Comparison of ENCODE assay signal across 1 cellular context in the genomic region with DNA sequence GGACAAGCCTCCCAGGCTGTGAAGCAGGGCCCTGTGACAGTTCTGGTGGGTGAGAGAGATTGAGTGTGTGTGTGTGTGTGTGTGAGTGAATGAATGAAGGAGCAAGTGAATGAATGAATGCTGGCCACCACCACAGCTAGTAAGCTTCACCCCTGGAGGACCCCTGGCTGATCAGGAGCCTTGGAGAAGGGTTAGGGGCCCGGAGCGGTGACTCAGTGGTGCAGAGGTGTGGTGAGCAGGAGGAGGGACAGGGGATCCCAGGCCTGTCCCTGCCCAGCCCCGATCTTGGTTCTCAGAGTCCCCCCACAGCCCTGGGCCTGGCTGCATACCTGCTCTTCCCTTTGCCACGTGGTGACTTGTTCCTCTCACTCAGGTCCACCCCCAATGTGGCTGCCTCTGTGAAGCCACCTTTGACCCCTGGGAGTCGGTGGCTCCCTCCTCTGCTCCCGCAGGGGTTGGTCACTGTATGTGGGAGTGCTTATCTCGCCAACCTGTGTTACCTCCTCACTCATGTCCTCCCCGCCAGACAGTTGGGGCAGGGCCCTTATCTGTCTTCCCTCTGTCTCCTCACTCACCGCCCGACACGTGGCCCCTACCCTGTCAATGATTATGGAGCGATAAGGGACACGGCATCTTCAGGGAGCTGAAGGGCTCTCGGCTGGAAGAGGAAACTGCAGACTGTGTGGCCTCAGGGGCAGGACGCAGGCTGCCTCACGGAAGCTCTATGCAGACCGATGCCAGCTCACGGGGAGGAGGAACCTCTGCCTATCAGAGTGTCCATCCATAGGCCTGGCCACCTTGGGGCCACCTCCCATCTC.
TF ChIP-seq lines count a peak whose summit lies in the region.

No MANE protein-coding gene starts in this region.

TF ChIP-seq in HepG2, 621 proteins besides CTCF, POLR2A, EP300 and RAD21 (continued from another document and continues in another):
- TF ChIP-seq REPIN1 (CRISPR knock-in tag; IDR thresholded peaks at IDR 0.05; ENCODE audit: borderline replicate concordance, low read depth) = peak; percentile 59; the same call in 1 of the 2 replicates
- no peak for TF ChIP-seq ZNF83 (CRISPR knock-in tag; IDR thresholded peaks at IDR 0.05; ENCODE audit: borderline replicate concordance)
- TF ChIP-seq KDM6A (CRISPR knock-in tag; IDR thresholded peaks at IDR 0.05; ENCODE audit: low read depth) = no peak
- TF ChIP-seq ZNF232 (CRISPR knock-in tag; IDR thresholded peaks at IDR 0.05; ENCODE audit: borderline replicate concordance) = no peak
- no peak for TF ChIP-seq ZNF282 (IDR thresholded peaks at IDR 0.05; ENCODE audit: partially characterized antibody)
- peak; percentile 43 to 54; a peak in 2 of 4 replicates for TF ChIP-seq NR2F1 (CRISPR knock-in tag; IDR thresholded peaks at IDR 0.05)
- TF ChIP-seq, protein P1, sequence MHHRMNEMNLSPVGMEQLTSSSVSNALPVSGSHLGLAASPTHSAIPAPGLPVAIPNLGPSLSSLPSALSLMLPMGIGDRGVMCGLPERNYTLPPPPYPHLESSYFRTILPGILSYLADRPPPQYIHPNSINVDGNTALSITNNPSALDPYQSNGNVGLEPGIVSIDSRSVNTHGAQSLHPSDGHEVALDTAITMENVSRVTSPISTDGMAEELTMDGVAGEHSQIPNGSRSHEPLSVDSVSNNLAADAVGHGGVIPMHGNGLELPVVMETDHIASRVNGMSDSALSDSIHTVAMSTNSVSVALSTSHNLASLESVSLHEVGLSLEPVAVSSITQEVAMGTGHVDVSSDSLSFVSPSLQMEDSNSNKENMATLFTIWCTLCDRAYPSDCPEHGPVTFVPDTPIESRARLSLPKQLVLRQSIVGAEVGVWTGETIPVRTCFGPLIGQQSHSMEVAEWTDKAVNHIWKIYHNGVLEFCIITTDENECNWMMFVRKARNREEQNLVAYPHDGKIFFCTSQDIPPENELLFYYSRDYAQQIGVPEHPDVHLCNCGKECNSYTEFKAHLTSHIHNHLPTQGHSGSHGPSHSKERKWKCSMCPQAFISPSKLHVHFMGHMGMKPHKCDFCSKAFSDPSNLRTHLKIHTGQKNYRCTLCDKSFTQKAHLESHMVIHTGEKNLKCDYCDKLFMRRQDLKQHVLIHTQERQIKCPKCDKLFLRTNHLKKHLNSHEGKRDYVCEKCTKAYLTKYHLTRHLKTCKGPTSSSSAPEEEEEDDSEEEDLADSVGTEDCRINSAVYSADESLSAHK (CRISPR knock-in tag; IDR thresholded peaks at IDR 0.05; ENCODE audit: borderline replicate concordance) = no peak
- no peak for TF ChIP-seq SAFB2 (CRISPR knock-in tag; IDR thresholded peaks at IDR 0.05; ENCODE audit: borderline replicate concordance, low read depth)
- TF ChIP-seq ZKSCAN1 (IDR thresholded peaks at IDR 0.05; ENCODE audit: low read length) = no peak
- TF ChIP-seq ZNF619 (CRISPR knock-in tag; IDR thresholded peaks at IDR 0.05) = no peak
- TF ChIP-seq SMARCC2 (IDR thresholded peaks at IDR 0.05) = no peak
- no peak for TF ChIP-seq ZSCAN29 (CRISPR knock-in tag; conservative IDR thresholded peaks at IDR 0.05)
- no peak for TF ChIP-seq MIXL1 (CRISPR knock-in tag; IDR thresholded peaks at IDR 0.05)
- TF ChIP-seq, protein P2, sequence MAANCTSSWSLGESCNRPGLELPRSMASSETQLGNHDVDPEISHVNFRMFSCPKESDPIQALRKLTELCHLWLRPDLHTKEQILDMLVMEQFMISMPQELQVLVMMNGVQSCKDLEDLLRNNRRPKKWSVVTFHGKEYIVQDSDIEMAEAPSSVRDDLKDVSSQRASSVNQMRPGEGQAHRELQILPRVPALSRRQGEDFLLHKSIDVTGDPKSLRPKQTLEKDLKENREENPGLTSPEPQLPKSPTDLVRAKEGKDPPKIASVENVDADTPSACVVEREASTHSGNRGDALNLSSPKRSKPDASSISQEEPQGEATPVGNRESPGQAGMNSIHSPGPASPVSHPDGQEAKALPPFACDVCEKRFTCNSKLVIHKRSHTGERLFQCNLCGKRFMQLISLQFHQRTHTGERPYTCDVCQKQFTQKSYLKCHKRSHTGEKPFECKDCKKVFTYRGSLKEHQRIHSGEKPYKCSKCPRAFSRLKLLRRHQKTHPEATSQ (CRISPR knock-in tag; IDR thresholded peaks at IDR 0.05; ENCODE audit: borderline replicate concordance) = no peak
- no peak for TF ChIP-seq RORA (CRISPR knock-in tag; IDR thresholded peaks at IDR 0.05)
- TF ChIP-seq, protein P3, sequence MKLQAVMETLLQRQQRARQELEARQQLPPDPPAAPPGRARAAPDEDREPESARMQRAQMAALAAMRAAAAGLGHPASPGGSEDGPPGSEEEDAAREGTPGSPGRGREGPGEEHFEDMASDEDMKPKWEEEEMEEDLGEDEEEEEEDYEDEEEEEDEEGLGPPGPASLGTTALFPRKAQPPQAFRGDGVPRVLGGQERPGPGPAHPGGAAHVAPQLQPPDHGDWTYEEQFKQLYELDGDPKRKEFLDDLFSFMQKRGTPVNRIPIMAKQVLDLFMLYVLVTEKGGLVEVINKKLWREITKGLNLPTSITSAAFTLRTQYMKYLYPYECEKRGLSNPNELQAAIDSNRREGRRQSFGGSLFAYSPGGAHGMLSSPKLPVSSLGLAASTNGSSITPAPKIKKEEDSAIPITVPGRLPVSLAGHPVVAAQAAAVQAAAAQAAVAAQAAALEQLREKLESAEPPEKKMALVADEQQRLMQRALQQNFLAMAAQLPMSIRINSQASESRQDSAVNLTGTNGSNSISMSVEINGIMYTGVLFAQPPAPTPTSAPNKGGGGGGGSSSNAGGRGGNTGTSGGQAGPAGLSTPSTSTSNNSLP (IDR thresholded peaks at IDR 0.05; ENCODE audit: low read depth, low read length) = no peak
- TF ChIP-seq, protein P4, sequence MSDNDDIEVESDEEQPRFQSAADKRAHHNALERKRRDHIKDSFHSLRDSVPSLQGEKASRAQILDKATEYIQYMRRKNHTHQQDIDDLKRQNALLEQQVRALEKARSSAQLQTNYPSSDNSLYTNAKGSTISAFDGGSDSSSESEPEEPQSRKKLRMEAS (IDR thresholded peaks at IDR 0.05) = peak; percentile 86
- TF ChIP-seq, protein P5, sequence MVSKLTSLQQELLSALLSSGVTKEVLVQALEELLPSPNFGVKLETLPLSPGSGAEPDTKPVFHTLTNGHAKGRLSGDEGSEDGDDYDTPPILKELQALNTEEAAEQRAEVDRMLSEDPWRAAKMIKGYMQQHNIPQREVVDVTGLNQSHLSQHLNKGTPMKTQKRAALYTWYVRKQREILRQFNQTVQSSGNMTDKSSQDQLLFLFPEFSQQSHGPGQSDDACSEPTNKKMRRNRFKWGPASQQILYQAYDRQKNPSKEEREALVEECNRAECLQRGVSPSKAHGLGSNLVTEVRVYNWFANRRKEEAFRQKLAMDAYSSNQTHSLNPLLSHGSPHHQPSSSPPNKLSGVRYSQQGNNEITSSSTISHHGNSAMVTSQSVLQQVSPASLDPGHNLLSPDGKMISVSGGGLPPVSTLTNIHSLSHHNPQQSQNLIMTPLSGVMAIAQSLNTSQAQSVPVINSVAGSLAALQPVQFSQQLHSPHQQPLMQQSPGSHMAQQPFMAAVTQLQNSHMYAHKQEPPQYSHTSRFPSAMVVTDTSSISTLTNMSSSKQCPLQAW (CRISPR knock-in tag; IDR thresholded peaks at IDR 0.05) = no peak
- no peak for TF ChIP-seq ZNF713 (CRISPR knock-in tag; IDR thresholded peaks at IDR 0.05)
- TF ChIP-seq ZBTB1 (CRISPR knock-in tag; IDR thresholded peaks at IDR 0.05; ENCODE audit: borderline replicate concordance) = no peak
- no peak for TF ChIP-seq ZFP82 (CRISPR knock-in tag; IDR thresholded peaks at IDR 0.05; ENCODE audit: borderline replicate concordance)
- TF ChIP-seq, protein P6, sequence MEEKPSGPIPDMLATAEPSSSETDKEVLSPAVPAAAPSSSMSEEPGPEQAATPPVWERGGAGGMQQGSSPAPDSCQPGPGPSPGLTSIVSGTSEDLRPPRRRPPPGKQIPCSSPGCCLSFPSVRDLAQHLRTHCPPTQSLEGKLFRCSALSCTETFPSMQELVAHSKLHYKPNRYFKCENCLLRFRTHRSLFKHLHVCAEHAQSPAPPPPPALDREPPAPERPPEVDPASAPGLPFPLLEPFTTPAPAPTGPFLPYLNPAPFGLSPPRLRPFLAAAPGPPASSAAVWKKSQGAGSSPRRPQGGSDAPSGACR (CRISPR knock-in tag; IDR thresholded peaks at IDR 0.05) = no peak
- no peak for TF ChIP-seq HIVEP1 (CRISPR knock-in tag; IDR thresholded peaks at IDR 0.05)
- TF ChIP-seq PAX8 (CRISPR knock-in tag; IDR thresholded peaks at IDR 0.05; ENCODE audit: borderline replicate concordance) = no peak
- no peak for TF ChIP-seq SMAD3 (CRISPR knock-in tag; IDR thresholded peaks at IDR 0.05)
- TF ChIP-seq TMF1 (CRISPR knock-in tag; IDR thresholded peaks at IDR 0.05; ENCODE audit: low read depth) = no peak
- 0 out of 2 replicates have a peak, but pooled peaks have one; percentile 43 for TF ChIP-seq ZNF44 (CRISPR knock-in tag; IDR thresholded peaks at IDR 0.05)
- no peak for TF ChIP-seq HOXA9 (CRISPR knock-in tag; IDR thresholded peaks at IDR 0.05; ENCODE audit: borderline replicate concordance)
- peak; percentile 88 for TF ChIP-seq NR2F6 (IDR thresholded peaks at IDR 0.05)
- TF ChIP-seq NR2F6 (CRISPR knock-in tag; IDR thresholded peaks at IDR 0.05) = peak; percentile 78
- no peak for TF ChIP-seq CBX1 (IDR thresholded peaks at IDR 0.05; ENCODE audit: low read depth)
- no peak for TF ChIP-seq MAF1 (CRISPR knock-in tag; IDR thresholded peaks at IDR 0.05; ENCODE audit: borderline replicate concordance)
- TF ChIP-seq ZNF101 (CRISPR knock-in tag; IDR thresholded peaks at IDR 0.05; ENCODE audit: borderline replicate concordance, low read depth) = peak; percentile 75; the same call in 1 of the 2 replicates
- TF ChIP-seq RXRB (CRISPR knock-in tag; IDR thresholded peaks at IDR 0.05; ENCODE audit: borderline replicate concordance) = no peak
- TF ChIP-seq ZNF768 (CRISPR knock-in tag; IDR thresholded peaks at IDR 0.05) = no peak
- TF ChIP-seq, protein P7, sequence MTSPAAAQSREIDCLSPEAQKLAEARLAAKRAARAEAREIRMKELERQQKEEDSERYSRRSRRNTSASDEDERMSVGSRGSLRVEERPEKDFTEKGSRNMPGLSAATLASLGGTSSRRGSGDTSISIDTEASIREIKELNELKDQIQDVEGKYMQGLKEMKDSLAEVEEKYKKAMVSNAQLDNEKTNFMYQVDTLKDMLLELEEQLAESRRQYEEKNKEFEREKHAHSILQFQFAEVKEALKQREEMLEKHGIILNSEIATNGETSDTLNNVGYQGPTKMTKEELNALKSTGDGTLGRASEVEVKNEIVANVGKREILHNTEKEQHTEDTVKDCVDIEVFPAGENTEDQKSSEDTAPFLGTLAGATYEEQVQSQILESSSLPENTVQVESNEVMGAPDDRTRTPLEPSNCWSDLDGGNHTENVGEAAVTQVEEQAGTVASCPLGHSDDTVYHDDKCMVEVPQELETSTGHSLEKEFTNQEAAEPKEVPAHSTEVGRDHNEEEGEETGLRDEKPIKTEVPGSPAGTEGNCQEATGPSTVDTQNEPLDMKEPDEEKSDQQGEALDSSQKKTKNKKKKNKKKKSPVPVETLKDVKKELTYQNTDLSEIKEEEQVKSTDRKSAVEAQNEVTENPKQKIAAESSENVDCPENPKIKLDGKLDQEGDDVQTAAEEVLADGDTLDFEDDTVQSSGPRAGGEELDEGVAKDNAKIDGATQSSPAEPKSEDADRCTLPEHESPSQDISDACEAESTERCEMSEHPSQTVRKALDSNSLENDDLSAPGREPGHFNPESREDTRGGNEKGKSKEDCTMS (CRISPR knock-in tag; conservative IDR thresholded peaks at IDR 0.05) = no peak
- TF ChIP-seq FLYWCH1 (CRISPR knock-in tag; IDR thresholded peaks at IDR 0.05) = no peak
- no peak for TF ChIP-seq ZNF260 (CRISPR knock-in tag; IDR thresholded peaks at IDR 0.05; ENCODE audit: borderline replicate concordance, low read depth)
- no peak for TF ChIP-seq ELF1 (CRISPR knock-in tag; IDR thresholded peaks at IDR 0.05)
- TF ChIP-seq, protein P8, sequence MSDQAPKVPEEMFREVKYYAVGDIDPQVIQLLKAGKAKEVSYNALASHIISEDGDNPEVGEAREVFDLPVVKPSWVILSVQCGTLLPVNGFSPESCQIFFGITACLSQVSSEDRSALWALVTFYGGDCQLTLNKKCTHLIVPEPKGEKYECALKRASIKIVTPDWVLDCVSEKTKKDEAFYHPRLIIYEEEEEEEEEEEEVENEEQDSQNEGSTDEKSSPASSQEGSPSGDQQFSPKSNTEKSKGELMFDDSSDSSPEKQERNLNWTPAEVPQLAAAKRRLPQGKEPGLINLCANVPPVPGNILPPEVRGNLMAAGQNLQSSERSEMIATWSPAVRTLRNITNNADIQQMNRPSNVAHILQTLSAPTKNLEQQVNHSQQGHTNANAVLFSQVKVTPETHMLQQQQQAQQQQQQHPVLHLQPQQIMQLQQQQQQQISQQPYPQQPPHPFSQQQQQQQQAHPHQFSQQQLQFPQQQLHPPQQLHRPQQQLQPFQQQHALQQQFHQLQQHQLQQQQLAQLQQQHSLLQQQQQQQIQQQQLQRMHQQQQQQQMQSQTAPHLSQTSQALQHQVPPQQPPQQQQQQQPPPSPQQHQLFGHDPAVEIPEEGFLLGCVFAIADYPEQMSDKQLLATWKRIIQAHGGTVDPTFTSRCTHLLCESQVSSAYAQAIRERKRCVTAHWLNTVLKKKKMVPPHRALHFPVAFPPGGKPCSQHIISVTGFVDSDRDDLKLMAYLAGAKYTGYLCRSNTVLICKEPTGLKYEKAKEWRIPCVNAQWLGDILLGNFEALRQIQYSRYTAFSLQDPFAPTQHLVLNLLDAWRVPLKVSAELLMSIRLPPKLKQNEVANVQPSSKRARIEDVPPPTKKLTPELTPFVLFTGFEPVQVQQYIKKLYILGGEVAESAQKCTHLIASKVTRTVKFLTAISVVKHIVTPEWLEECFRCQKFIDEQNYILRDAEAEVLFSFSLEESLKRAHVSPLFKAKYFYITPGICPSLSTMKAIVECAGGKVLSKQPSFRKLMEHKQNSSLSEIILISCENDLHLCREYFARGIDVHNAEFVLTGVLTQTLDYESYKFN (CRISPR knock-in tag; conservative IDR thresholded peaks at IDR 0.05) = no peak; the same call in 1 of the 2 replicates
- no peak for TF ChIP-seq DNMT3B (CRISPR knock-in tag; conservative IDR thresholded peaks at IDR 0.05)
- TF ChIP-seq MATR3 (CRISPR knock-in tag; IDR thresholded peaks at IDR 0.05) = no peak
- no peak for TF ChIP-seq TEAD2 (CRISPR knock-in tag; IDR thresholded peaks at IDR 0.05)
- TF ChIP-seq ZNF558 (CRISPR knock-in tag; IDR thresholded peaks at IDR 0.05; ENCODE audit: borderline replicate concordance) = no peak
- TF ChIP-seq ZFP62 (CRISPR knock-in tag; IDR thresholded peaks at IDR 0.05) = no peak
- TF ChIP-seq NONO (IDR thresholded peaks at IDR 0.05) = no peak
- no peak; the same call in 1 of the 2 replicates for TF ChIP-seq NONO (CRISPR knock-in tag; conservative IDR thresholded peaks at IDR 0.05)
- TF ChIP-seq MEIS1 (CRISPR knock-in tag; IDR thresholded peaks at IDR 0.05; ENCODE audit: borderline replicate concordance) = no peak
- no peak for TF ChIP-seq FOXK1 (CRISPR knock-in tag; IDR thresholded peaks at IDR 0.05; ENCODE audit: borderline replicate concordance, low read depth)
- no peak for TF ChIP-seq ZNF160 (CRISPR knock-in tag; IDR thresholded peaks at IDR 0.05)
- TF ChIP-seq SATB2 (CRISPR knock-in tag; IDR thresholded peaks at IDR 0.05) = no peak
- TF ChIP-seq ZNF24 (IDR thresholded peaks at IDR 0.05) = peak; percentile 79
- no peak for TF ChIP-seq ZNF569 (CRISPR knock-in tag; IDR thresholded peaks at IDR 0.05; ENCODE audit: borderline replicate concordance)
- no peak for TF ChIP-seq ZNF780A (CRISPR knock-in tag; IDR thresholded peaks at IDR 0.05)
- TF ChIP-seq, protein P9, sequence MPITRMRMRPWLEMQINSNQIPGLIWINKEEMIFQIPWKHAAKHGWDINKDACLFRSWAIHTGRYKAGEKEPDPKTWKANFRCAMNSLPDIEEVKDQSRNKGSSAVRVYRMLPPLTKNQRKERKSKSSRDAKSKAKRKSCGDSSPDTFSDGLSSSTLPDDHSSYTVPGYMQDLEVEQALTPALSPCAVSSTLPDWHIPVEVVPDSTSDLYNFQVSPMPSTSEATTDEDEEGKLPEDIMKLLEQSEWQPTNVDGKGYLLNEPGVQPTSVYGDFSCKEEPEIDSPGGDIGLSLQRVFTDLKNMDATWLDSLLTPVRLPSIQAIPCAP (CRISPR knock-in tag; IDR thresholded peaks at IDR 0.05; ENCODE audit: low read depth) = no peak
